In the genomic region with DNA sequence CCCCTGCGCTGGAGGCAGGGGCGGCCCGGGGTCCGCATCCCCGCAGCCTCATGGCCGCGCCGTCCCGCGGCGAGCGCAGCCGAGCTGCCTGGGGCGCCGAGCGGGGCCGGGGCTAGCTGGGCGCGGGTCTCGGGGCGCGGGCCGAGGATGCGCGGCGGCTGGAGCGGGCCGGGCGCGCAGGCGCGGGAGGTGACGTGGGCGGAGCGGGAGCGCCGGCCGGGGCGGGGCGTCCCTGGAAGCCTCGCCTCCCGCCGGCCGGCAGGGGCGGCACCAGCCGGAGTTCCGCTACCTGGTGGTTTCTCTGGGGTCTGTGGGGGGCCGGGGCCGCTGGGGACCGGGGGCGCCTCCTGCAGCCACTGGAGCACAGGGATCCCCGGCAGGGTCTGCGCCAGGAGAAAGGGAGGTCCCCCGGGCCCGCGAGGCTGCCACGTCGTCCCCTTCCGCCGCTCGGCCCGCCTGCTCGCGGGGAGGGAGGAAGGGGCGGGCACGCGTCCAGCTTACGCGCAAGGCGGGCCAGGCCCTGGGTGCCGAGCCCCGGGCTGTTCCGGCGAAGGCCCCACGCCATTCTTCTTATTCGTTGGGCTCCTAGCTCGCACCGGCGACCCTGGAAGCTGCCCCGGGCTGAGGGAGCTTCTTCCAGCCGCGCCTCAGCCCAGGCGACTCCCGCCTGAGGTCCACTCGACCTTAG, we compare ENCODE assay signal across 8 cellular contexts. TPM values are rescaled to one million over a fixed set of nuclear protein-coding genes. Genes with fewer than 3 reads are reported as not detected.
DNase-seq lines count a peak whose midpoint lies in the region; ATAC-seq and TF ChIP-seq lines count a peak whose summit lies in the region.

A gene with protein sequence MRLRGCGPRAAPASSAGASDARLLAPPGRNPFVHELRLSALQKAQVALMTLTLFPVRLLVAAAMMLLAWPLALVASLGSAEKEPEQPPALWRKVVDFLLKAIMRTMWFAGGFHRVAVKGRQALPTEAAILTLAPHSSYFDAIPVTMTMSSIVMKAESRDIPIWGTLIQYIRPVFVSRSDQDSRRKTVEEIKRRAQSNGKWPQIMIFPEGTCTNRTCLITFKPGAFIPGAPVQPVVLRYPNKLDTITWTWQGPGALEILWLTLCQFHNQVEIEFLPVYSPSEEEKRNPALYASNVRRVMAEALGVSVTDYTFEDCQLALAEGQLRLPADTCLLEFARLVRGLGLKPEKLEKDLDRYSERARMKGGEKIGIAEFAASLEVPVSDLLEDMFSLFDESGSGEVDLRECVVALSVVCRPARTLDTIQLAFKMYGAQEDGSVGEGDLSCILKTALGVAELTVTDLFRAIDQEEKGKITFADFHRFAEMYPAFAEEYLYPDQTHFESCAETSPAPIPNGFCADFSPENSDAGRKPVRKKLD (minus strand): TSS at position 168 of the 688 bp plus-strand sequence. CDS start 116 bp downstream, at position 52.

- peaks cover 18% of the 10 kb centered on the region for H3K4me1 Mint-ChIP-seq in activated CD4-positive, alpha-beta T cell treated with anti-CD3 and anti-CD28 coated beads, Interleukin-2, amount 10 ng/mL, durations not matched to agents 24 days and 14 days

- no peak for TF ChIP-seq CTCF in AG10803 (conservative IDR thresholded peaks at IDR 0.05; ENCODE audit: low read length)
- no peak for TF ChIP-seq CTCF in coronary artery (IDR thresholded peaks at IDR 0.05)

- H3K4me3 ChIP-seq in AG10803 (ENCODE audit: low read length) (peak within 1 kb of the TSS; percentile 72), coronary artery (peak within 1 kb of the TSS; percentile 94)

- H3K9me3 Mint-ChIP-seq in activated CD4-positive, alpha-beta T cell treated with anti-CD3 and anti-CD28 coated beads, Interleukin-2, amount 10 ng/mL, durations not matched to agents 24 days and 14 days = no peaks in the 10 kb centered on the region

- intact Hi-C loops in activated CD4-positive, alpha-beta T cell treated with anti-CD3 and anti-CD28 coated beads, Interleukin-2, amount 10 ng/mL, durations not matched to agents 24 days and 14 days (cut with micrococcal nuclease) = loop anchor here (1.0 to 10.0 kb wide), 5 partner anchors 12 to 271 kb away; a partner anchor contains a TSS

- peaks cover 5% of the 10 kb centered on the region for H3K27me3 Mint-ChIP-seq in activated CD4-positive, alpha-beta T cell treated with anti-CD3 and anti-CD28 coated beads, Interleukin-2, amount 10 ng/mL, durations not matched to agents 24 days and 14 days

- peaks cover 16% of the 10 kb centered on the region for H3K36me3 Mint-ChIP-seq in activated CD4-positive, alpha-beta T cell treated with anti-CD3 and anti-CD28 coated beads, Interleukin-2, amount 10 ng/mL, durations not matched to agents 24 days and 14 days (ENCODE audit: low read depth)

- ATAC-seq in GM19023 (IDR thresholded peaks at IDR 0.05; ENCODE audit: unreplicated experiment) = peak; percentile 77
- ATAC-seq in HG03159 (IDR thresholded peaks at IDR 0.05; ENCODE audit: unreplicated experiment) = peak; percentile 83
- peak; percentile 95 for ATAC-seq in left lobe of liver

- peak within 1 kb of the TSS; percentile 89 to 95 for H3K27ac ChIP-seq in coronary artery

- H3K4me3 Mint-ChIP-seq in activated CD4-positive, alpha-beta T cell treated with anti-CD3 and anti-CD28 coated beads, Interleukin-2, amount 10 ng/mL, durations not matched to agents 24 days and 14 days = peak within 1 kb of the TSS; percentile 89

- H3K27ac Mint-ChIP-seq in activated CD4-positive, alpha-beta T cell treated with anti-CD3 and anti-CD28 coated beads, Interleukin-2, amount 10 ng/mL, durations not matched to agents 24 days and 14 days = peak within 1 kb of the TSS; percentile 70

- peak; percentile 70 for DNase-seq in AG10803 (ENCODE audit: low read depth)
- peak; percentile 50 for DNase-seq in NCI-H345 treated with DMSO at 0.1 percent for 48 hours (lab: John Stamatoyannopoulos, UW; ENCODE audit: unreplicated experiment)
- DNase-seq in activated CD4-positive, alpha-beta T cell treated with anti-CD3 and anti-CD28 coated beads, Interleukin-2, amount 10 ng/mL, durations not matched to agents 24 days and 14 days = peak; percentile 95
- peak; percentile 82 for DNase-seq in coronary artery (ENCODE audit: low spot score)
- DNase-seq in left lobe of liver (ENCODE audit: low spot score) = peak; percentile 81
- DNase-seq in stimulated activated CD4-positive, alpha-beta T cell treated with anti-CD3 and anti-CD28 coated beads, Interleukin-2, amount 100 ng/mL, for 24 hours = peak; percentile 81 to 83

RNA-seq across cellular contexts. Expression of the gene that starts here (rescaled TPM):
- total RNA-seq in activated CD4-positive, alpha-beta T cell treated with anti-CD3 and anti-CD28 coated beads, Interleukin-2, amount 10 ng/mL, durations not matched to agents 24 days and 14 days = 93.2 and 95.6 TPM in 2 replicates
- 8.9 TPM for total RNA-seq in left lobe of liver

Comparison
In these comparisons a context has a peak if more than half of its experiments do, and no peak if none do; other contexts are left out.
1. Peak in every context shown above with its lines: DNase-seq, ATAC-seq, H3K4me3 ChIP-seq and H3K27ac ChIP-seq.